ENCODE assay signal across 1 cellular context in the genomic region with DNA sequence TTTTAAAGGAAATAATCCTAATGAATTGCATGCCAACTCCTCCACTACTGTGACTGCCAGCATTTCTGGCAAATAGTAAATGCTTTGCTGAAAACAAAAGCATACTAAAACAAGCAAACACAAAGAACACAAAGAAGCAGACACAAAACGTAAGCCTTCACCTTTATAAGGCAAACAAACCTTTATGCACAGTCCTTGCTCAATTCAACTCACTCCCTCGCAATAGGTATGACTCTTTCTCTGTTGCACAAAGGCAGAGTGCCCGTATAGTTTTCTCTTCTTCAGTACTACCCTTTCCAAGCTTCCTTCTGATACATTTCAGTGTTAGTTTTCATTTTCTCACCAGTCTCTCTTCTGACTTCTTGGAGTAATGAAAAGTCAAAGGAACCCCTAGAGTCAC.
TF ChIP-seq lines count a peak whose summit lies in the region.

No MANE protein-coding gene starts in this region.

TF ChIP-seq in GM23338, 12 proteins besides CTCF, POLR2A, EP300 and RAD21 (continued from another document):
- TF ChIP-seq, protein P1, sequence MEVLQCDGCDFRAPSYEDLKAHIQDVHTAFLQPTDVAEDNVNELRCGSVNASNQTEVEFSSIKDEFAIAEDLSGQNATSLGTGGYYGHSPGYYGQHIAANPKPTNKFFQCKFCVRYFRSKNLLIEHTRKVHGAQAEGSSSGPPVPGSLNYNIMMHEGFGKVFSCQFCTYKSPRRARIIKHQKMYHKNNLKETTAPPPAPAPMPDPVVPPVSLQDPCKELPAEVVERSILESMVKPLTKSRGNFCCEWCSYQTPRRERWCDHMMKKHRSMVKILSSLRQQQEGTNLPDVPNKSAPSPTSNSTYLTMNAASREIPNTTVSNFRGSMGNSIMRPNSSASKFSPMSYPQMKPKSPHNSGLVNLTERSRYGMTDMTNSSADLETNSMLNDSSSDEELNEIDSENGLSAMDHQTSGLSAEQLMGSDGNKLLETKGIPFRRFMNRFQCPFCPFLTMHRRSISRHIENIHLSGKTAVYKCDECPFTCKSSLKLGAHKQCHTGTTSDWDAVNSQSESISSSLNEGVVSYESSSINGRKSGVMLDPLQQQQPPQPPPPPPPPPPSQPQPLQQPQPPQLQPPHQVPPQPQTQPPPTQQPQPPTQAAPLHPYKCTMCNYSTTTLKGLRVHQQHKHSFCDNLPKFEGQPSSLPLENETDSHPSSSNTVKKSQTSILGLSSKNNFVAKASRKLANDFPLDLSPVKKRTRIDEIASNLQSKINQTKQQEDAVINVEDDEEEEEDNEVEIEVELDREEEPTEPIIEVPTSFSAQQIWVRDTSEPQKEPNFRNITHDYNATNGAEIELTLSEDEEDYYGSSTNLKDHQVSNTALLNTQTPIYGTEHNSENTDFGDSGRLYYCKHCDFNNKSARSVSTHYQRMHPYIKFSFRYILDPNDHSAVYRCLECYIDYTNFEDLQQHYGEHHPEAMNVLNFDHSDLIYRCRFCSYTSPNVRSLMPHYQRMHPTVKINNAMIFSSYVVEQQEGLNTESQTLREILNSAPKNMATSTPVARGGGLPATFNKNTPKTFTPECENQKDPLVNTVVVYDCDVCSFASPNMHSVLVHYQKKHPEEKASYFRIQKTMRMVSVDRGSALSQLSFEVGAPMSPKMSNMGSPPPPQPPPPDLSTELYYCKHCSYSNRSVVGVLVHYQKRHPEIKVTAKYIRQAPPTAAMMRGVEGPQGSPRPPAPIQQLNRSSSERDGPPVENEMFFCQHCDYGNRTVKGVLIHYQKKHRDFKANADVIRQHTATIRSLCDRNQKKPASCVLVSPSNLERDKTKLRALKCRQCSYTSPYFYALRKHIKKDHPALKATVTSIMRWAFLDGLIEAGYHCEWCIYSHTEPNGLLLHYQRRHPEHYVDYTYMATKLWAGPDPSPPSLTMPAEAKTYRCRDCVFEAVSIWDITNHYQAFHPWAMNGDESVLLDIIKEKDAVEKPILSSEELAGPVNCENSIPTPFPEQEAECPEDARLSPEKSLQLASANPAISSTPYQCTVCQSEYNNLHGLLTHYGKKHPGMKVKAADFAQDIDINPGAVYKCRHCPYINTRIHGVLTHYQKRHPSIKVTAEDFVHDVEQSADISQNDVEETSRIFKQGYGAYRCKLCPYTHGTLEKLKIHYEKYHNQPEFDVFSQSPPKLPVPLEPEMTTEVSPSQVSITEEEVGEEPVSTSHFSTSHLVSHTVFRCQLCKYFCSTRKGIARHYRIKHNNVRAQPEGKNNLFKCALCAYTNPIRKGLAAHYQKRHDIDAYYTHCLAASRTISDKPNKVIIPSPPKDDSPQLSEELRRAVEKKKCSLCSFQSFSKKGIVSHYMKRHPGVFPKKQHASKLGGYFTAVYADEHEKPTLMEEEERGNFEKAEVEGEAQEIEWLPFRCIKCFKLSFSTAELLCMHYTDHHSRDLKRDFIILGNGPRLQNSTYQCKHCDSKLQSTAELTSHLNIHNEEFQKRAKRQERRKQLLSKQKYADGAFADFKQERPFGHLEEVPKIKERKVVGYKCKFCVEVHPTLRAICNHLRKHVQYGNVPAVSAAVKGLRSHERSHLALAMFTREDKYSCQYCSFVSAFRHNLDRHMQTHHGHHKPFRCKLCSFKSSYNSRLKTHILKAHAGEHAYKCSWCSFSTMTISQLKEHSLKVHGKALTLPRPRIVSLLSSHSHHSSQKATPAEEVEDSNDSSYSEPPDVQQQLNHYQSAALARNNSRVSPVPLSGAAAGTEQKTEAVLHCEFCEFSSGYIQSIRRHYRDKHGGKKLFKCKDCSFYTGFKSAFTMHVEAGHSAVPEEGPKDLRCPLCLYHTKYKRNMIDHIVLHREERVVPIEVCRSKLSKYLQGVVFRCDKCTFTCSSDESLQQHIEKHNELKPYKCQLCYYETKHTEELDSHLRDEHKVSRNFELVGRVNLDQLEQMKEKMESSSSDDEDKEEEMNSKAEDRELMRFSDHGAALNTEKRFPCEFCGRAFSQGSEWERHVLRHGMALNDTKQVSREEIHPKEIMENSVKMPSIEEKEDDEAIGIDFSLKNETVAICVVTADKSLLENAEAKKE (CRISPR knock-in tag; IDR thresholded peaks at IDR 0.05), result no peak
- TF ChIP-seq, protein P2, sequence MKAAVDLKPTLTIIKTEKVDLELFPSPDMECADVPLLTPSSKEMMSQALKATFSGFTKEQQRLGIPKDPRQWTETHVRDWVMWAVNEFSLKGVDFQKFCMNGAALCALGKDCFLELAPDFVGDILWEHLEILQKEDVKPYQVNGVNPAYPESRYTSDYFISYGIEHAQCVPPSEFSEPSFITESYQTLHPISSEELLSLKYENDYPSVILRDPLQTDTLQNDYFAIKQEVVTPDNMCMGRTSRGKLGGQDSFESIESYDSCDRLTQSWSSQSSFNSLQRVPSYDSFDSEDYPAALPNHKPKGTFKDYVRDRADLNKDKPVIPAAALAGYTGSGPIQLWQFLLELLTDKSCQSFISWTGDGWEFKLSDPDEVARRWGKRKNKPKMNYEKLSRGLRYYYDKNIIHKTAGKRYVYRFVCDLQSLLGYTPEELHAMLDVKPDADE (IDR thresholded peaks at IDR 0.05), result no peak
- TF ChIP-seq POLR2AphosphoS5 (IDR thresholded peaks at IDR 0.05; ENCODE audit: low read depth) (no peak), NANOG (IDR thresholded peaks at IDR 0.05; ENCODE audit: borderline replicate concordance) (no peak), ZNF331 (CRISPR knock-in tag; IDR thresholded peaks at IDR 0.05; ENCODE audit: low read depth) (no peak), CREB1 (CRISPR knock-in tag; IDR thresholded peaks at IDR 0.05; ENCODE audit: low read depth) (no peak), ZNF114 (CRISPR knock-in tag; IDR thresholded peaks at IDR 0.05) (no peak), JUNB (IDR thresholded peaks at IDR 0.05; ENCODE audit: unreplicated experiment) (no peak)
